Comparison of ENCODE assay signal across 34 cellular contexts in the genomic region with DNA sequence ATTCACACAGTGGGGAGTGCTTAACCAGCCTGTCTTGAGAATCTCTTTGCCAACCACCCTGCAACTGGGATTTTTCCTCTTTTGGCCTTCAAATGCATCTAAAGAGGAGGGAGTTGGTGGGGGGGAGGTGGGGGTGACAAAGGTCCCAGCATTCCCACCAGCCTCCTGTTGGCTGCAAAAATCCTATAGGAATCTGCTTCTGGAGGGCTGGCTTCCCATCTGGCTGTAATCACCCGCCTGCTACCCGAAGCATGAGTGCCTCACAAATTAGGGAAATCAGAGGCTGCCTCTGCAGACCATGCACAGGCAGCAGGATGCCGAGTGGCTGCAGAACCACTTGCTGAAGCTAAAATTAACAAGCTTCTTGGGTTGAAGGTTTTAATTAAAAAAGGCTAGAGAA.
"Had no signal": no experiment of that assay in that cellular context is flagged by ENCODE, and none has a peak within 500 bp of the region (broad histone marks: within the 10 kb centered on the region; RNA-seq: fewer than 3 reads in every experiment).

No MANE protein-coding gene starts in this region.

- H3K4me1 Mint-ChIP-seq: activated B cell treated with CpG ODN at 0.5 μM for 24 hours; activated CD8-positive, alpha-beta memory T cell treated with anti-CD3 and anti-CD28 coated beads, Interleukin-2, amount 10 ng/mL, durations not matched to agents 7 days and 5 days; activated naive CD4-positive, alpha-beta T cell treated with anti-CD3 and anti-CD28 coated beads, Interleukin-2, amount 50 U/mL, for 24 hours; activated naive CD8-positive, alpha-beta T cell treated with anti-CD3 and anti-CD28 coated beads for 36 hours; activated naive CD8-positive, alpha-beta T cell treated with anti-CD3 and anti-CD28 coated beads, Interleukin-2, amount 50 U/mL, for 24 hours had no signal

- H3K27ac Mint-ChIP-seq: activated B cell treated with CpG ODN at 0.5 μM for 24 hours; activated CD4-positive, alpha-beta memory T cell treated with anti-CD3 and anti-CD28 coated beads for 36 hours; activated CD8-positive, alpha-beta memory T cell treated with anti-CD3 and anti-CD28 coated beads, Interleukin-2, amount 10 ng/mL, durations not matched to agents 7 days and 5 days; activated CD8-positive, alpha-beta T cell treated with anti-CD3 and anti-CD28 coated beads, Interleukin-2, amount 10 ng/mL, durations not matched to agents 7 days and 5 days; activated naive CD4-positive, alpha-beta T cell treated with anti-CD3 and anti-CD28 coated beads for 36 hours; activated naive CD4-positive, alpha-beta T cell treated with anti-CD3 and anti-CD28 coated beads, Interleukin-2, amount 50 U/mL, for 24 hours; activated naive CD8-positive, alpha-beta T cell treated with anti-CD3 and anti-CD28 coated beads for 36 hours; activated naive CD8-positive, alpha-beta T cell treated with anti-CD3 and anti-CD28 coated beads, Interleukin-2, amount 50 U/mL, for 24 hours; activated T-helper 1 cell treated with anti-CD3 and anti-CD28 coated beads, Interleukin-12 subunit alpha, Interleukin-12 subunit beta, Interleukin-2, Interleukin-4 antibody, amounts not matched to agents 30 ng/mL and 10 ng/mL and 1 ng/mL, durations not matched to agents 14 hours and 24 hours and 36 hours; activated T-helper 2 cell treated with anti-CD3 and anti-CD28 coated beads, Interferon-gamma antibody, Interleukin-2, Interleukin-4, amounts not matched to agents 10 μg/mL and 5 μg/mL and 100 μg/mL, durations not matched to agents 14 hours and 24 hours and 36 hours; effector memory CD8-positive, alpha-beta T cell; T-helper 2 cell treated with Interferon-gamma antibody and Interleukin-4, amounts not matched to agents 5 μg/mL and 100 μg/mL, for 36 hours had no signal

- ATAC-seq: activated CD4-positive, CD25-positive, alpha-beta regulatory T cell treated with anti-CD3 and anti-CD28 coated beads, Interleukin-2, amount 50 U/mL, for 24 hours; activated CD8-positive, alpha-beta memory T cell treated with anti-CD3 and anti-CD28 coated beads, Interleukin-2, amount 10 ng/mL, durations not matched to agents 7 days and 5 days; activated CD8-positive, alpha-beta T cell treated with anti-CD3 and anti-CD28 coated beads, Interleukin-2, amount 10 ng/mL, durations not matched to agents 7 days and 5 days; activated naive CD8-positive, alpha-beta T cell treated with anti-CD3 and anti-CD28 coated beads, Interleukin-2, amount 50 U/mL, for 24 hours; body of pancreas; effector memory CD8-positive, alpha-beta T cell; gastroesophageal sphincter had no signal

- H3K9me3 ChIP-seq: adrenal gland, body of pancreas, esophagus squamous epithelium had no signal

- H3K36me3 Mint-ChIP-seq: activated CD4-positive, alpha-beta memory T cell treated with anti-CD3 and anti-CD28 coated beads for 36 hours; activated CD8-positive, alpha-beta memory T cell treated with anti-CD3 and anti-CD28 coated beads, Interleukin-2, amount 10 ng/mL, durations not matched to agents 7 days and 5 days; activated naive CD8-positive, alpha-beta T cell treated with anti-CD3 and anti-CD28 coated beads for 36 hours had no signal

- H3K27ac ChIP-seq: adrenal gland, body of pancreas, epithelial cell of prostate, esophagus squamous epithelium, gastroesophageal sphincter, WERI-Rb-1 had no signal

- H3K4me3 Mint-ChIP-seq: activated B cell treated with CpG ODN at 0.5 μM for 24 hours; activated CD4-positive, alpha-beta memory T cell treated with anti-CD3 and anti-CD28 coated beads for 36 hours; activated CD8-positive, alpha-beta memory T cell treated with anti-CD3 and anti-CD28 coated beads, Interleukin-2, amount 10 ng/mL, durations not matched to agents 7 days and 5 days; activated CD8-positive, alpha-beta T cell treated with anti-CD3 and anti-CD28 coated beads, Interleukin-2, amount 10 ng/mL, durations not matched to agents 7 days and 5 days; activated naive CD4-positive, alpha-beta T cell treated with anti-CD3 and anti-CD28 coated beads for 36 hours; activated naive CD4-positive, alpha-beta T cell treated with anti-CD3 and anti-CD28 coated beads, Interleukin-2, amount 50 U/mL, for 24 hours; activated naive CD8-positive, alpha-beta T cell treated with anti-CD3 and anti-CD28 coated beads for 36 hours; activated naive CD8-positive, alpha-beta T cell treated with anti-CD3 and anti-CD28 coated beads, Interleukin-2, amount 50 U/mL, for 24 hours; activated T-helper 1 cell treated with anti-CD3 and anti-CD28 coated beads, Interleukin-12 subunit alpha, Interleukin-12 subunit beta, Interleukin-2, Interleukin-4 antibody, amounts not matched to agents 30 ng/mL and 10 ng/mL and 1 ng/mL, durations not matched to agents 14 hours and 24 hours and 36 hours; effector memory CD8-positive, alpha-beta T cell; T-helper 2 cell treated with Interferon-gamma antibody and Interleukin-4, amounts not matched to agents 5 μg/mL and 100 μg/mL, for 36 hours had no signal

- H3K4me3 ChIP-seq: adrenal gland, body of pancreas, esophagus squamous epithelium, gastroesophageal sphincter had no signal

- H3K36me3 ChIP-seq: adrenal gland, esophagus squamous epithelium, gastroesophageal sphincter, WERI-Rb-1 had no signal

- H3K27me3 ChIP-seq: body of pancreas had no signal

- DNase-seq: activated B cell treated with CpG ODN at 0.5 μM for 24 hours; activated CD4-positive, alpha-beta memory T cell treated with anti-CD3 and anti-CD28 coated beads for 36 hours; activated CD4-positive, alpha-beta T cell treated with anti-CD3 and anti-CD28 coated beads for 48 hours; activated CD4-positive, alpha-beta T cell treated with anti-CD3 and anti-CD28 coated beads, Interleukin-2, amount 50 U/mL, for 1 hour; activated CD8-positive, alpha-beta memory T cell treated with anti-CD3 and anti-CD28 coated beads, Interleukin-2, amount 10 ng/mL, durations not matched to agents 7 days and 5 days; activated CD8-positive, alpha-beta memory T cell treated with anti-CD3 and anti-CD28 coated beads, Interleukin-2, amount 50 U/mL, for 4 hours; activated CD8-positive, alpha-beta T cell treated with anti-CD3 and anti-CD28 coated beads, Interleukin-2, amount 10 ng/mL, durations not matched to agents 7 days and 5 days; activated effector memory CD4-positive, alpha-beta T cell treated with anti-CD3 and anti-CD28 coated beads, Interleukin-2, amount 50 U/mL, for 16 hours; activated naive CD4-positive, alpha-beta T cell treated with anti-CD3 and anti-CD28 coated beads for 36 hours; activated naive CD8-positive, alpha-beta T cell treated with anti-CD3 and anti-CD28 coated beads for 36 hours; activated naive CD8-positive, alpha-beta T cell treated with anti-CD3 and anti-CD28 coated beads, Interleukin-2, amount 50 U/mL, for 24 hours; activated T-cell treated with anti-CD3 and anti-CD28 coated beads, Interleukin-2, amount 50 U/mL, for 1 hour; activated T-cell treated with anti-CD3 and anti-CD28 coated beads, Interleukin-2, amount 50 U/mL, for 48 hours; adrenal gland; aorta; body of pancreas; caudate nucleus; cortex of kidney; dermis blood vessel endothelial cell; effector CD4-positive, alpha-beta T cell; effector memory CD8-positive, alpha-beta T cell; esophagus squamous epithelium; foreskin melanocyte; head of caudate nucleus; hippocampal formation; T1000; WERI-Rb-1 had no signal

- H3K9me3 Mint-ChIP-seq: activated B cell treated with CpG ODN at 0.5 μM for 24 hours; activated CD4-positive, alpha-beta memory T cell treated with anti-CD3 and anti-CD28 coated beads for 36 hours; activated naive CD4-positive, alpha-beta T cell treated with anti-CD3 and anti-CD28 coated beads for 36 hours; activated naive CD4-positive, alpha-beta T cell treated with anti-CD3 and anti-CD28 coated beads, Interleukin-2, amount 50 U/mL, for 24 hours; activated naive CD8-positive, alpha-beta T cell treated with anti-CD3 and anti-CD28 coated beads for 36 hours; activated naive CD8-positive, alpha-beta T cell treated with anti-CD3 and anti-CD28 coated beads, Interleukin-2, amount 50 U/mL, for 24 hours; activated T-helper 1 cell treated with anti-CD3 and anti-CD28 coated beads, Interleukin-12 subunit alpha, Interleukin-12 subunit beta, Interleukin-2, Interleukin-4 antibody, amounts not matched to agents 30 ng/mL and 10 ng/mL and 1 ng/mL, durations not matched to agents 14 hours and 24 hours and 36 hours; activated T-helper 2 cell treated with anti-CD3 and anti-CD28 coated beads, Interferon-gamma antibody, Interleukin-2, Interleukin-4, amounts not matched to agents 10 μg/mL and 5 μg/mL and 100 μg/mL, durations not matched to agents 14 hours and 24 hours and 36 hours; effector memory CD8-positive, alpha-beta T cell; T-helper 2 cell treated with Interferon-gamma antibody and Interleukin-4, amounts not matched to agents 5 μg/mL and 100 μg/mL, for 36 hours had no signal

- H3K4me1 ChIP-seq: adrenal gland, body of pancreas, esophagus squamous epithelium, gastroesophageal sphincter had no signal
